In genomic region chr7:64775289-64775688, GRCh38 we compare ENCODE assay signal across 15 cellular contexts.
"Had no signal": no experiment of that assay in that cellular context is flagged by ENCODE, and none has a peak within 500 bp of the region (broad histone marks: within the 10 kb centered on the region; RNA-seq: fewer than 3 reads in every experiment).

No MANE protein-coding gene starts in this region.

- DNase-seq: activated CD4-positive, alpha-beta T cell treated with anti-CD3 and anti-CD28 coated beads for 1 hour; activated CD8-positive, alpha-beta memory T cell treated with anti-CD3 and anti-CD28 coated beads, Interleukin-2, amount 50 U/mL, for 4 hours; activated CD8-positive, alpha-beta T cell treated with anti-CD3 and anti-CD28 coated beads for 36 hours; activated naive CD4-positive, alpha-beta T cell; islet precursor cell; mammary epithelial cell; mucosa of descending colon; naive thymus-derived CD8-positive, alpha-beta T cell; right cardiac atrium; stimulated activated naive B cell treated with anti-CD40 and anti-IgM and Interleukin-4, amounts not matched to agents 10 μg/mL and 1 μg/mL and 100 μg/mL, for 72 hours; substantia nigra; transverse colon had no signal

- H3K4me1 ChIP-seq: ascending aorta, transverse colon had no signal

- H3K9me3 ChIP-seq: neutrophil had no signal

- H3K27ac ChIP-seq: ascending aorta, neutrophil, transverse colon had no signal

- H3K36me3 ChIP-seq: ascending aorta, neutrophil, transverse colon had no signal

- H3K27me3 ChIP-seq: ascending aorta, neutrophil, transverse colon had no signal

- H3K4me3 ChIP-seq: ascending aorta, mucosa of descending colon, transverse colon had no signal

- ATAC-seq: activated CD8-positive, alpha-beta T cell treated with anti-CD3 and anti-CD28 coated beads for 36 hours; left lobe of liver; mucosa of descending colon; naive thymus-derived CD8-positive, alpha-beta T cell; right cardiac atrium had no signal
